8 cellular contexts compared by ENCODE assay signal in the genomic region with DNA sequence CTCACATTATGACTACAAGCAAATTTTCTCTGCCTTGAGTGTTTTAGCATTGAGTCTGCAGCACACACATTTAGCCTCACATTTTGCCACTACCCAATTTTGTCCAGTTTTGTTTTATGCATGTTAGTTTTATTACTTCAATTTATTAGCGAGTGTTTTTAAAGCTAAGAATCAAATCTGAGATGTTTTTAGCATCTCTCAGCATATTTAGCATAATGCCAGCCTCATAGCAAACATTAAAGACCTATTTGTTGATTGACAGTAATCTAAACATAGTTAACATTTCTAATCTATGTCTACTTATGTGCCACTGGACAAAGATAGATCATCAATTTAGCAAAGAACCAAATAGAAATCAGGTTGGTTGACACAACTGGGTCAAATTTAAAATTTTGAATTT.
"Had no signal": no experiment of that assay in that cellular context is flagged by ENCODE, and none has a peak within 500 bp of the region (broad histone marks: within the 10 kb centered on the region; RNA-seq: fewer than 3 reads in every experiment).

No MANE protein-coding gene starts in this region.

- FAIRE-seq: HTR-8/SVneo, K562 had no signal

- ATAC-seq: K562 had no signal

- H3K9ac ChIP-seq: KMS-11 had no signal

- H3K4me2 ChIP-seq: KMS-11 had no signal

- DNase-seq: Karpas-422, Kasumi-1, KBM-7, KG1 had no signal

- H3K4me3 ChIP-seq: K562 had no signal

- H3K27ac ChIP-seq: HL-60, KMS-11 had no signal
